In genomic region chr2:10635430-10635829, GRCh38 we compare ENCODE assay signal across 25 cellular contexts.
"Had no signal": no experiment of that assay in that cellular context is flagged by ENCODE, and none has a peak within 500 bp of the region (broad histone marks: within the 10 kb centered on the region; RNA-seq: fewer than 3 reads in every experiment).

No MANE protein-coding gene starts in this region.

- H2AFZ ChIP-seq: neural progenitor cell had no signal

- H3K9ac ChIP-seq: neural progenitor cell had no signal

- H3K4me3 ChIP-seq: colonic mucosa, gastroesophageal sphincter, lung, mucosa of descending colon, neural progenitor cell, ovary, right atrium auricular region, sigmoid colon, skin epidermis, suprapubic skin, thyroid gland, upper lobe of left lung, uterus had no signal

- H3K27me3 Mint-ChIP-seq: naive thymus-derived CD8-positive, alpha-beta T cell had no signal

- DNase-seq: cerebellar nuclear complex; colonic mucosa; dermis blood vessel endothelial cell; foreskin fibroblast; glutamatergic neuron; left colon; left ventricle myocardium superior; mesenchymal stem cell; mucosa of descending colon; naive thymus-derived CD8-positive, alpha-beta T cell; nucleus accumbens; ovary; sigmoid colon; stimulated activated CD4-positive, alpha-beta T cell treated with anti-CD3 and anti-CD28 coated beads, Interleukin-2, amount 100 ng/mL, for 48 hours; stimulated activated naive CD8-positive, alpha-beta T cell treated with anti-CD3 and anti-CD28 coated beads, Interleukin-15, Interleukin-2, amounts not matched to agents 100 U/mL and 50 U/mL, for 24 hours; thyroid gland; upper lobe of left lung; uterus had no signal

- H3K27ac Mint-ChIP-seq: naive thymus-derived CD8-positive, alpha-beta T cell had no signal

- ATAC-seq: esophagus mucosa; gastroesophageal sphincter; mucosa of descending colon; naive thymus-derived CD8-positive, alpha-beta T cell; stimulated activated naive CD8-positive, alpha-beta T cell treated with anti-CD3 and anti-CD28 coated beads, Interleukin-15, Interleukin-2, amounts not matched to agents 100 U/mL and 50 U/mL, for 24 hours had no signal

- H3K36me3 ChIP-seq: colonic mucosa, neural progenitor cell, ovary, uterus had no signal

- H3K9me3 Mint-ChIP-seq: naive thymus-derived CD8-positive, alpha-beta T cell; neural progenitor cell had no signal

- H3K9me3 ChIP-seq: colonic mucosa, gastroesophageal sphincter, mucosa of descending colon, ovary, right atrium auricular region, sigmoid colon, suprapubic skin, thyroid gland, upper lobe of left lung, uterus had no signal

- H3K4me1 Mint-ChIP-seq: naive thymus-derived CD8-positive, alpha-beta T cell; neural progenitor cell had no signal

- H3K4me2 ChIP-seq: neural progenitor cell had no signal

- H3K4me3 Mint-ChIP-seq: naive thymus-derived CD8-positive, alpha-beta T cell; neural progenitor cell had no signal

- H3K27ac ChIP-seq: colonic mucosa, gastroesophageal sphincter, neural progenitor cell, right atrium auricular region, sigmoid colon, skin epidermis, suprapubic skin, thyroid gland, upper lobe of left lung, uterus had no signal

- H3K27me3 ChIP-seq: colonic mucosa, gastroesophageal sphincter, neural progenitor cell, ovary, right atrium auricular region, sigmoid colon, suprapubic skin, thyroid gland, upper lobe of left lung, uterus had no signal

- H3K4me1 ChIP-seq: colonic mucosa, neural progenitor cell, suprapubic skin, upper lobe of left lung, uterus had no signal
